Comparison of ENCODE assay signal across 13 cellular contexts in genomic region chr17:4600563-4600962, GRCh38. TPM values are rescaled to one million over a fixed set of nuclear protein-coding genes. Genes with fewer than 3 reads are reported as not detected.
DNase-seq lines count a peak whose midpoint lies in the region; ATAC-seq lines count a peak whose summit lies in the region.
"Had no signal": no experiment of that assay in that cellular context is flagged by ENCODE, and none has a peak within 500 bp of the region (broad histone marks: within the 10 kb centered on the region; RNA-seq: fewer than 3 reads in every experiment).

No MANE protein-coding gene starts in this region.

- H3K36me3 ChIP-seq in skeletal muscle tissue (ENCODE audit: control insufficient read depth in 3 of 3, insufficient read depth in 3 of 3, low read length in 3 of 3): peaks cover 8 to 14% (median 9%) of the 10 kb centered on the region in 3 donors
- H3K36me3 ChIP-seq: colonic mucosa, suprapubic skin had no signal

- peak overlapping the region in 1 of 3 donors; percentile 60 for H3K4me3 ChIP-seq in skeletal muscle tissue (ENCODE audit: low read length in 3 of 3)
- H3K4me3 ChIP-seq: colonic mucosa, GM23248, suprapubic skin had no signal

- peak; percentile 58 to 62 for DNase-seq in SHP77 (lab: John Stamatoyannopoulos, UW)
- no peak for DNase-seq in SHP77 treated with DMSO at 0.1 percent for 48 hours (lab: John Stamatoyannopoulos, UW)
- DNase-seq in left cardiac atrium: no peak
- no peak for DNase-seq in HK-2 (ENCODE audit: unreplicated experiment)
- DNase-seq in NCI-H446 treated with DMSO at 0.1 percent for 48 hours (lab: John Stamatoyannopoulos, UW): no peak
- DNase-seq: activated CD8-positive, alpha-beta T cell treated with anti-CD3 and anti-CD28 coated beads for 36 hours; colonic mucosa; DMS53; GM23248 had no signal

- peak; percentile 13 to 44 for ATAC-seq in left cardiac atrium
- ATAC-seq: activated CD8-positive, alpha-beta T cell treated with anti-CD3 and anti-CD28 coated beads for 36 hours; left colon had no signal

- H3K9me3 ChIP-seq in skeletal muscle tissue (ENCODE audit: control insufficient read depth in 3 of 3, low read length in 3 of 3): no peaks in the 10 kb centered on the region
- H3K9me3 ChIP-seq: colonic mucosa, suprapubic skin had no signal

- intact Hi-C loops in left cardiac atrium (cut with DNase I): no loop called here

- peak overlapping the region; percentile 50 to 79 (median 77) for H3K9ac ChIP-seq in skeletal muscle tissue (ENCODE audit: low read depth in 1 of 3, low read length in 3 of 3)
- H3K9ac ChIP-seq: GM23248 had no signal

- no peaks in the 10 kb centered on the region for H3K27me3 ChIP-seq in skeletal muscle tissue (ENCODE audit: control insufficient read depth in 3 of 3, insufficient read depth in 3 of 3, low read length in 3 of 3)
- H3K27me3 ChIP-seq: colonic mucosa had no signal

- H3K27ac ChIP-seq in skeletal muscle tissue (ENCODE audit: low read depth, low read length): peak overlapping the region; percentile 86
- H3K27ac ChIP-seq: colonic mucosa, GM23248, suprapubic skin had no signal

- peaks cover 76 to 97% (median 83%) of the 10 kb centered on the region in 3 donors for H3K4me1 ChIP-seq in skeletal muscle tissue (ENCODE audit: control insufficient read depth in 3 of 3, insufficient read depth in 3 of 3, low read length in 3 of 3)
- H3K4me1 ChIP-seq: colonic mucosa had no signal

RNA-seq across cellular contexts. Expression of gene SMTNL2, which starts 16.2 kb away (rescaled TPM):
- total RNA-seq in left cardiac atrium (10 to 100 TPM; 13.2 to 13.3 TPM), skeletal muscle tissue (74.1 TPM)
- total RNA-seq: activated CD8-positive, alpha-beta T cell treated with anti-CD3 and anti-CD28 coated beads for 36 hours; GM23248; T-helper 2 cell treated with Interferon-gamma antibody and Interleukin-4, amounts not matched to agents 100 ng/mL and 5 ng/mL, for 36 hours had no signal

RNA-seq across cellular contexts. Expression of gene GGT6, which starts 40.2 kb away (rescaled TPM):
- total RNA-seq in left cardiac atrium: not detected
- not detected for total RNA-seq in skeletal muscle tissue
- total RNA-seq: activated CD8-positive, alpha-beta T cell treated with anti-CD3 and anti-CD28 coated beads for 36 hours; GM23248; T-helper 2 cell treated with Interferon-gamma antibody and Interleukin-4, amounts not matched to agents 100 ng/mL and 5 ng/mL, for 36 hours had no signal

RNA-seq across cellular contexts. Expression of gene ALOX15, which starts 40.9 kb away (rescaled TPM):
- total RNA-seq in left cardiac atrium (10 to 100 TPM in 1 of 2 donors, 1 to 10 TPM in 1; 4.7 to 11.7 TPM), skeletal muscle tissue (0.52 TPM)
- total RNA-seq: activated CD8-positive, alpha-beta T cell treated with anti-CD3 and anti-CD28 coated beads for 36 hours; GM23248; T-helper 2 cell treated with Interferon-gamma antibody and Interleukin-4, amounts not matched to agents 100 ng/mL and 5 ng/mL, for 36 hours had no signal

RNA-seq across cellular contexts. Expression of gene MYBBP1A, which starts 45.4 kb away (rescaled TPM):
- 10 to 100 TPM; 17.6 to 34.9 TPM for total RNA-seq in left cardiac atrium
- total RNA-seq in skeletal muscle tissue: 30.3 TPM

Comparison
In these comparisons a context has a peak if more than half of its experiments do, and no peak if none do; other contexts are left out.
1. DNase-seq: peak in SHP77 (2 of 2); none in SHP77 treated with DMSO at 0.1 percent for 48 hours (single experiment), left cardiac atrium (single experiment), HK-2 (single experiment) and NCI-H446 treated with DMSO at 0.1 percent for 48 hours (single experiment).